In the genomic region with DNA sequence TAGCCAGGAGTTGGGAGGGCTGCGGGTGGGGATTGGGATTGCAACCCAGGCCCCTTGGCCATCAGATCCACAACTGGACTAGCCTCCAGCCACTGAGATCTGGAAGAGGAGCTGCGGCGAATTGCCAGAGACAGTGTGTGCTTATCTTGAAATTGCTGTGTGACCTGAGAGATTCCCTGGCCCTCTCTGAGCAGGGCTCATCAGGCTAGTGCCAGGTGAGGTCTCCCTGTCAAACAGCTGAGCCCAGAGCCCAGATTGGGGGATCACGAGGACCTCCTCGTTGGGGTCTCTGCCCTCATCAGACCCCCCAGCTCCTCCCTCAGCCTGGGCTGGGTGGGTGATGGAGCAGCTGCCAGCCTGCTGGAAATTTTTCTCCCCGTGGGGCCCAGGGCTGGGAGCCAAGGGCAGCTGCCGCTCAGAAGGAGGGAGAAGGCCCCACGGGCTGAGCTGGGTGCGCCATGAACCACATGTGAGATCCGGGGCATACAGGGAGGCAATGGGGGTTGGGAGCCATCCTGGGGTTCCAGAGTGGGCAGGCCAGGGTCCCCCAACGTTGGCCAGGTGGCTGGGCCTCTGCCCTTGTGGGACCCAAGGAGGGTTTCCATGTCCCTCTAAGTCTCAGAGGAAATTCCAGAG, we compare ENCODE assay signal across 1 cellular context.
A peak's percentile ranks its signal among the peaks of the same experiment; 100 is the strongest.
TF ChIP-seq lines count a peak whose summit lies in the region.

No MANE protein-coding gene starts in this region.

TF ChIP-seq in K562, 482 proteins besides CTCF, POLR2A, EP300 and RAD21:
- TF ChIP-seq NCOA2 (IDR thresholded peaks at IDR 0.05; ENCODE audit: partially characterized antibody in 2 of 2) (no peak), FIP1L1 (IDR thresholded peaks at IDR 0.05; ENCODE audit: low read depth, low read length, poor library complexity, severe bottlenecking) (no peak), ZNF695 (CRISPR knock-in tag; IDR thresholded peaks at IDR 0.05) (no peak), SAFB (IDR thresholded peaks at IDR 0.05; ENCODE audit: borderline replicate concordance, low read depth, low read length) (no peak), NFYB (IDR thresholded peaks at IDR 0.05; ENCODE audit: extremely low read depth, insufficient read length) (no peak), PHB2 (IDR thresholded peaks at IDR 0.05; ENCODE audit: low read depth) (no peak), CHD4 (IDR thresholded peaks at IDR 0.05; ENCODE audit: insufficient read depth, insufficient replicate concordance, low read depth, low read length, poor library complexity, severe bottlenecking) (no peak), NR1H2 (CRISPR knock-in tag; IDR thresholded peaks at IDR 0.05) (no peak), E2F3 (CRISPR knock-in tag; IDR thresholded peaks at IDR 0.05) (no peak), RBM25 (IDR thresholded peaks at IDR 0.05; ENCODE audit: low read depth, low read length, severe bottlenecking) (peak; percentile 46), MYNN (IDR thresholded peaks at IDR 0.05) (no peak), MYNN (CRISPR knock-in tag; IDR thresholded peaks at IDR 0.05) (no peak), ZNF24 (IDR thresholded peaks at IDR 0.05) (no peak), CBFA2T3 (IDR thresholded peaks at IDR 0.05) (0 out of 2 replicates have a peak, but pooled peaks have one; percentile 11), MEIS2 (IDR thresholded peaks at IDR 0.05; ENCODE audit: partially characterized antibody) (no peak), RHOXF2B (CRISPR knock-in tag; conservative IDR thresholded peaks at IDR 0.05) (no peak), ZNF696 (CRISPR knock-in tag; conservative IDR thresholded peaks at IDR 0.05) (no peak), SRSF9 (IDR thresholded peaks at IDR 0.05; ENCODE audit: borderline replicate concordance, low read depth, low read length) (no peak), GATA2 (CRISPR knock-in tag; IDR thresholded peaks at IDR 0.05) (0 out of 2 replicates have a peak, but pooled peaks have one; percentile 13), ZFP1 (CRISPR knock-in tag; IDR thresholded peaks at IDR 0.05) (no peak), NRF1 (conservative IDR thresholded peaks at IDR 0.05 in 1 of 2, IDR thresholded peaks at IDR 0.05 in 1 of 2) (no peak), ZFP36 (IDR thresholded peaks at IDR 0.05; ENCODE audit: low read depth, low read length, partially characterized antibody) (peak; percentile 69), BCOR (IDR thresholded peaks at IDR 0.05) (peak; percentile 59; the same call in 1 of the 2 replicates), NFIC (IDR thresholded peaks at IDR 0.05) (peak; percentile 60), TSC22D4 (tag; IDR thresholded peaks at IDR 0.05) (no peak), ADNP (tag; IDR thresholded peaks at IDR 0.05) (peak; percentile 52; the same call in 1 of the 2 replicates), ZFP30 (CRISPR knock-in tag; IDR thresholded peaks at IDR 0.05; ENCODE audit: borderline replicate concordance) (no peak), HDAC2 (IDR thresholded peaks at IDR 0.05) (no peak)
- TF ChIP-seq, protein P1, sequence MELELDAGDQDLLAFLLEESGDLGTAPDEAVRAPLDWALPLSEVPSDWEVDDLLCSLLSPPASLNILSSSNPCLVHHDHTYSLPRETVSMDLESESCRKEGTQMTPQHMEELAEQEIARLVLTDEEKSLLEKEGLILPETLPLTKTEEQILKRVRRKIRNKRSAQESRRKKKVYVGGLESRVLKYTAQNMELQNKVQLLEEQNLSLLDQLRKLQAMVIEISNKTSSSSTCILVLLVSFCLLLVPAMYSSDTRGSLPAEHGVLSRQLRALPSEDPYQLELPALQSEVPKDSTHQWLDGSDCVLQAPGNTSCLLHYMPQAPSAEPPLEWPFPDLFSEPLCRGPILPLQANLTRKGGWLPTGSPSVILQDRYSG (tag; conservative IDR thresholded peaks at IDR 0.05; ENCODE audit: low read depth): no peak
- TF ChIP-seq, protein P2, sequence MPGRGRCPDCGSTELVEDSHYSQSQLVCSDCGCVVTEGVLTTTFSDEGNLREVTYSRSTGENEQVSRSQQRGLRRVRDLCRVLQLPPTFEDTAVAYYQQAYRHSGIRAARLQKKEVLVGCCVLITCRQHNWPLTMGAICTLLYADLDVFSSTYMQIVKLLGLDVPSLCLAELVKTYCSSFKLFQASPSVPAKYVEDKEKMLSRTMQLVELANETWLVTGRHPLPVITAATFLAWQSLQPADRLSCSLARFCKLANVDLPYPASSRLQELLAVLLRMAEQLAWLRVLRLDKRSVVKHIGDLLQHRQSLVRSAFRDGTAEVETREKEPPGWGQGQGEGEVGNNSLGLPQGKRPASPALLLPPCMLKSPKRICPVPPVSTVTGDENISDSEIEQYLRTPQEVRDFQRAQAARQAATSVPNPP (IDR thresholded peaks at IDR 0.05; ENCODE audit: borderline replicate concordance, insufficient read depth, insufficient read length): no peak
- TF ChIP-seq, protein P3, sequence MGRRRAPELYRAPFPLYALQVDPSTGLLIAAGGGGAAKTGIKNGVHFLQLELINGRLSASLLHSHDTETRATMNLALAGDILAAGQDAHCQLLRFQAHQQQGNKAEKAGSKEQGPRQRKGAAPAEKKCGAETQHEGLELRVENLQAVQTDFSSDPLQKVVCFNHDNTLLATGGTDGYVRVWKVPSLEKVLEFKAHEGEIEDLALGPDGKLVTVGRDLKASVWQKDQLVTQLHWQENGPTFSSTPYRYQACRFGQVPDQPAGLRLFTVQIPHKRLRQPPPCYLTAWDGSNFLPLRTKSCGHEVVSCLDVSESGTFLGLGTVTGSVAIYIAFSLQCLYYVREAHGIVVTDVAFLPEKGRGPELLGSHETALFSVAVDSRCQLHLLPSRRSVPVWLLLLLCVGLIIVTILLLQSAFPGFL (CRISPR knock-in tag; IDR thresholded peaks at IDR 0.05): no peak
- TF ChIP-seq, protein P4, sequence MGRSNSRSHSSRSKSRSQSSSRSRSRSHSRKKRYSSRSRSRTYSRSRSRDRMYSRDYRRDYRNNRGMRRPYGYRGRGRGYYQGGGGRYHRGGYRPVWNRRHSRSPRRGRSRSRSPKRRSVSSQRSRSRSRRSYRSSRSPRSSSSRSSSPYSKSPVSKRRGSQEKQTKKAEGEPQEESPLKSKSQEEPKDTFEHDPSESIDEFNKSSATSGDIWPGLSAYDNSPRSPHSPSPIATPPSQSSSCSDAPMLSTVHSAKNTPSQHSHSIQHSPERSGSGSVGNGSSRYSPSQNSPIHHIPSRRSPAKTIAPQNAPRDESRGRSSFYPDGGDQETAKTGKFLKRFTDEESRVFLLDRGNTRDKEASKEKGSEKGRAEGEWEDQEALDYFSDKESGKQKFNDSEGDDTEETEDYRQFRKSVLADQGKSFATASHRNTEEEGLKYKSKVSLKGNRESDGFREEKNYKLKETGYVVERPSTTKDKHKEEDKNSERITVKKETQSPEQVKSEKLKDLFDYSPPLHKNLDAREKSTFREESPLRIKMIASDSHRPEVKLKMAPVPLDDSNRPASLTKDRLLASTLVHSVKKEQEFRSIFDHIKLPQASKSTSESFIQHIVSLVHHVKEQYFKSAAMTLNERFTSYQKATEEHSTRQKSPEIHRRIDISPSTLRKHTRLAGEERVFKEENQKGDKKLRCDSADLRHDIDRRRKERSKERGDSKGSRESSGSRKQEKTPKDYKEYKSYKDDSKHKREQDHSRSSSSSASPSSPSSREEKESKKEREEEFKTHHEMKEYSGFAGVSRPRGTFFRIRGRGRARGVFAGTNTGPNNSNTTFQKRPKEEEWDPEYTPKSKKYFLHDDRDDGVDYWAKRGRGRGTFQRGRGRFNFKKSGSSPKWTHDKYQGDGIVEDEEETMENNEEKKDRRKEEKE (IDR thresholded peaks at IDR 0.05; ENCODE audit: borderline replicate concordance in 1 of 2, control insufficient read depth in 1 of 2, low read depth in 2 of 2, low read length in 1 of 2): no peak
